Comparison of ENCODE assay signal across 9 cellular contexts in genomic region chr17:40026816-40027613, GRCh38. TPM values are rescaled to one million over a fixed set of nuclear protein-coding genes. Genes with fewer than 3 reads are reported as not detected.
DNase-seq lines count a peak whose midpoint lies in the region; ATAC-seq and TF ChIP-seq lines count a peak whose summit lies in the region.
"Had no signal": no experiment of that assay in that cellular context is flagged by ENCODE, and none has a peak within 500 bp of the region (broad histone marks: within the 10 kb centered on the region; RNA-seq: fewer than 3 reads in every experiment).

No MANE protein-coding gene starts in this region.

- H3K27ac Mint-ChIP-seq in WTC11 = no peak overlapping the region

- H3K9ac ChIP-seq in mammary epithelial cell (ENCODE audit: insufficient read depth, low read length) = peak overlapping the region; percentile 25

- H3K27me3 Mint-ChIP-seq in WTC11 (ENCODE audit: low read depth) = no peaks in the 10 kb centered on the region

- dilution Hi-C loops in mammary epithelial cell (cut with HindIII; ENCODE audit: low sequenced_read_pairs) = no loop called here

- H3K79me2 ChIP-seq in mammary epithelial cell (ENCODE audit: insufficient read depth, low read length) = no peaks in the 10 kb centered on the region

- H3K4me3 Mint-ChIP-seq in WTC11 = no peak overlapping the region

- no peaks in the 10 kb centered on the region for H3K27me3 ChIP-seq in mammary epithelial cell (ENCODE audit: insufficient read depth, low read length)

- WGBS in mammary epithelial cell (ENCODE audit: low coverage, missing lambda C conversion rate) = 23% methylated on average over 11 of the region's 33 CpGs

- ATAC-seq in WTC11 (peak; percentile 99), GM18858 (IDR thresholded peaks at IDR 0.05; ENCODE audit: unreplicated experiment) (no peak)

- H3K4me2 ChIP-seq in mammary epithelial cell (ENCODE audit: insufficient read depth, low read depth, low read length) = peak overlapping the region; percentile 42

- peak; percentile 89 for TF ChIP-seq CTCF in GM20000 (IDR thresholded peaks at IDR 0.05; ENCODE audit: extremely low read depth, missing control alignments)
- TF ChIP-seq CTCF in WTC11 (IDR thresholded peaks at IDR 0.05) = peak; percentile 95
- TF ChIP-seq CTCF in mammary epithelial cell (conservative IDR thresholded peaks at IDR 0.05 in 1 of 2, IDR thresholded peaks at IDR 0.05 in 1 of 2; ENCODE audit: extremely low read depth in 1 of 2, insufficient read depth in 1 of 2, low read depth in 1 of 2, low read length in 2 of 2) = peak; percentile 77 to 91

- no peak overlapping the region for H3K4me3 ChIP-seq in mammary epithelial cell (replicated peaks in 1 of 3; ENCODE audit: insufficient read depth in 1 of 3, low read depth in 2 of 3, low read length in 3 of 3)

- H3K36me3 ChIP-seq in mammary epithelial cell (ENCODE audit: insufficient read depth, low read length) = peaks cover 6% of the 10 kb centered on the region

- DNase-seq in ACHN (peak; percentile 78), GM20000 (ENCODE audit: low spot score) (peak; percentile 89), NCI-H2227 treated with DMSO at 0.1 percent for 48 hours (lab: John Stamatoyannopoulos, UW) (peak; percentile 85), WTC11 (ENCODE audit: low spot score) (peak; percentile 93), mammary epithelial cell (peak; percentile 76), inferior parietal cortex (ENCODE audit: extremely low spot score) (peak; percentile 88)
- peak; percentile 48 to 49 for DNase-seq in stimulated activated CD4-positive, alpha-beta T cell treated with anti-CD3 and anti-CD28 coated beads, Interleukin-15, amount 100 ng/mL, for 1 hour (ENCODE audit: low read depth in 1 of 2, low spot score in 1 of 2)

- peak overlapping the region; percentile 87 for H3K27ac ChIP-seq in mammary epithelial cell (ENCODE audit: insufficient read depth, low read depth, low read length)

- intact Hi-C loops in mammary epithelial cell (cut with micrococcal nuclease) = loop anchor here (1.0 to 10.0 kb wide), 7 partner anchors 14 to 288 kb away; partner anchors contain the start of gene PSMD3

- CTCF ChIA-PET in WTC11 (lab: Charles Lee) = interaction anchor here (0.5 to 5.0 kb wide), 42 partner anchors 8 to 348 kb away, joined by 3 to 128 read pairs (median 4); partner anchors contain the start of genes CSF3, MED24, NR1D1 and PSMD3
- CTCF ChIA-PET in mammary epithelial cell (lab: Charles Lee; ENCODE audit: low non-redundant PET) = interaction anchor here (0.7 to 1.1 kb wide), 4 partner anchors 12 to 85 kb away, joined by 3 to 4 read pairs (median 4); partner anchors contain the start of gene CSF3

- POLR2A ChIA-PET in WTC11 (lab: Charles Lee) = interaction anchor here (1.0 to 1.2 kb wide), 2 partner anchors 14 to 49 kb away, joined by 3 read pairs; no protein-coding TSS in a partner anchor

- H3K9me3 Mint-ChIP-seq in WTC11 = no peaks in the 10 kb centered on the region

- peaks cover 60% of the 10 kb centered on the region for H3K4me1 ChIP-seq in mammary epithelial cell (ENCODE audit: insufficient read depth, low read length)

- H3K9me3 ChIP-seq in mammary epithelial cell (replicated peaks; ENCODE audit: insufficient read depth, low read length) = no peaks in the 10 kb centered on the region

- in situ Hi-C loops in ACHN (cut with HindIII; ENCODE audit: low pct_ligation_motif_present, low pct_unique_long_range_greater_than_20kb, low sequenced_read_pairs) (no loop called here), mammary epithelial cell (cut with MboI; ENCODE audit: low sequenced_read_pairs in 2 of 2) (loop anchor here in 1 of 2 donors (10.0 kb wide), 1 partner anchor 58 kb away; no protein-coding TSS in a partner anchor)

- peak overlapping the region; percentile 26 for H2AFZ ChIP-seq in mammary epithelial cell (ENCODE audit: low read depth, low read length)

- no TSS peak for BruUV-seq in mammary epithelial cell (replicated peaks; lab: Mats Ljungman, UMichigan)

- no peaks in the 10 kb centered on the region for H3K4me1 Mint-ChIP-seq in WTC11

- no peaks in the 10 kb centered on the region for H4K20me1 ChIP-seq in mammary epithelial cell (ENCODE audit: insufficient read depth, low read length)

- peaks cover 45% of the 10 kb centered on the region for H3K36me3 Mint-ChIP-seq in WTC11

TF ChIP-seq in WTC11, 78 proteins besides CTCF, POLR2A, EP300 and RAD21 (continues in another document):
- TF ChIP-seq, protein P1, sequence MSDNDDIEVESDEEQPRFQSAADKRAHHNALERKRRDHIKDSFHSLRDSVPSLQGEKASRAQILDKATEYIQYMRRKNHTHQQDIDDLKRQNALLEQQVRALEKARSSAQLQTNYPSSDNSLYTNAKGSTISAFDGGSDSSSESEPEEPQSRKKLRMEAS (CRISPR knock-in tag; IDR thresholded peaks at IDR 0.05) = no peak
- TF ChIP-seq ZNF396 (CRISPR knock-in tag; IDR thresholded peaks at IDR 0.05; ENCODE audit: borderline replicate concordance) = no peak
- TF ChIP-seq ETV6 (CRISPR knock-in tag; IDR thresholded peaks at IDR 0.05) = no peak
- no peak for TF ChIP-seq ESRRA (CRISPR knock-in tag; IDR thresholded peaks at IDR 0.05; ENCODE audit: borderline replicate concordance)
- TF ChIP-seq, protein P2, sequence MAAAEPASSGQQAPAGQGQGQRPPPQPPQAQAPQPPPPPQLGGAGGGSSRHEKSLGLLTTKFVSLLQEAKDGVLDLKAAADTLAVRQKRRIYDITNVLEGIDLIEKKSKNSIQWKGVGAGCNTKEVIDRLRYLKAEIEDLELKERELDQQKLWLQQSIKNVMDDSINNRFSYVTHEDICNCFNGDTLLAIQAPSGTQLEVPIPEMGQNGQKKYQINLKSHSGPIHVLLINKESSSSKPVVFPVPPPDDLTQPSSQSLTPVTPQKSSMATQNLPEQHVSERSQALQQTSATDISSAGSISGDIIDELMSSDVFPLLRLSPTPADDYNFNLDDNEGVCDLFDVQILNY (CRISPR knock-in tag; IDR thresholded peaks at IDR 0.05) = peak; percentile 85; the same call in 1 of the 2 replicates
- TF ChIP-seq ZNF263 (CRISPR knock-in tag; IDR thresholded peaks at IDR 0.05; ENCODE audit: low read depth) = no peak
- no peak for TF ChIP-seq SMAD3 (CRISPR knock-in tag; IDR thresholded peaks at IDR 0.05; ENCODE audit: borderline replicate concordance)
- TF ChIP-seq, protein P3, sequence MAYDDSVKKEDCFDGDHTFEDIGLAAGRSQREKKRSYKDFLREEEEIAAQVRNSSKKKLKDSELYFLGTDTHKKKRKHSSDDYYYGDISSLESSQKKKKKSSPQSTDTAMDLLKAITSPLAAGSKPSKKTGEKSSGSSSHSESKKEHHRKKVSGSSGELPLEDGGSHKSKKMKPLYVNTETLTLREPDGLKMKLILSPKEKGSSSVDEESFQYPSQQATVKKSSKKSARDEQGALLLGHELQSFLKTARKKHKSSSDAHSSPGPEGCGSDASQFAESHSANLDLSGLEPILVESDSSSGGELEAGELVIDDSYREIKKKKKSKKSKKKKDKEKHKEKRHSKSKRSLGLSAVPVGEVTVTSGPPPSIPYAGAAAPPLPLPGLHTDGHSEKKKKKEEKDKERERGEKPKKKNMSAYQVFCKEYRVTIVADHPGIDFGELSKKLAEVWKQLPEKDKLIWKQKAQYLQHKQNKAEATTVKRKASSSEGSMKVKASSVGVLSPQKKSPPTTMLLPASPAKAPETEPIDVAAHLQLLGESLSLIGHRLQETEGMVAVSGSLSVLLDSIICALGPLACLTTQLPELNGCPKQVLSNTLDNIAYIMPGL (CRISPR knock-in tag; IDR thresholded peaks at IDR 0.05) = peak; percentile 29; the same call in 1 of the 2 replicates
- TF ChIP-seq, protein P4, sequence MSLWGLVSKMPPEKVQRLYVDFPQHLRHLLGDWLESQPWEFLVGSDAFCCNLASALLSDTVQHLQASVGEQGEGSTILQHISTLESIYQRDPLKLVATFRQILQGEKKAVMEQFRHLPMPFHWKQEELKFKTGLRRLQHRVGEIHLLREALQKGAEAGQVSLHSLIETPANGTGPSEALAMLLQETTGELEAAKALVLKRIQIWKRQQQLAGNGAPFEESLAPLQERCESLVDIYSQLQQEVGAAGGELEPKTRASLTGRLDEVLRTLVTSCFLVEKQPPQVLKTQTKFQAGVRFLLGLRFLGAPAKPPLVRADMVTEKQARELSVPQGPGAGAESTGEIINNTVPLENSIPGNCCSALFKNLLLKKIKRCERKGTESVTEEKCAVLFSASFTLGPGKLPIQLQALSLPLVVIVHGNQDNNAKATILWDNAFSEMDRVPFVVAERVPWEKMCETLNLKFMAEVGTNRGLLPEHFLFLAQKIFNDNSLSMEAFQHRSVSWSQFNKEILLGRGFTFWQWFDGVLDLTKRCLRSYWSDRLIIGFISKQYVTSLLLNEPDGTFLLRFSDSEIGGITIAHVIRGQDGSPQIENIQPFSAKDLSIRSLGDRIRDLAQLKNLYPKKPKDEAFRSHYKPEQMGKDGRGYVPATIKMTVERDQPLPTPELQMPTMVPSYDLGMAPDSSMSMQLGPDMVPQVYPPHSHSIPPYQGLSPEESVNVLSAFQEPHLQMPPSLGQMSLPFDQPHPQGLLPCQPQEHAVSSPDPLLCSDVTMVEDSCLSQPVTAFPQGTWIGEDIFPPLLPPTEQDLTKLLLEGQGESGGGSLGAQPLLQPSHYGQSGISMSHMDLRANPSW (CRISPR knock-in tag; conservative IDR thresholded peaks at IDR 0.05; ENCODE audit: low read depth) = no peak
- no peak for TF ChIP-seq IRF2 (CRISPR knock-in tag; IDR thresholded peaks at IDR 0.05; ENCODE audit: borderline replicate concordance, low read depth)
- TF ChIP-seq, protein P5, sequence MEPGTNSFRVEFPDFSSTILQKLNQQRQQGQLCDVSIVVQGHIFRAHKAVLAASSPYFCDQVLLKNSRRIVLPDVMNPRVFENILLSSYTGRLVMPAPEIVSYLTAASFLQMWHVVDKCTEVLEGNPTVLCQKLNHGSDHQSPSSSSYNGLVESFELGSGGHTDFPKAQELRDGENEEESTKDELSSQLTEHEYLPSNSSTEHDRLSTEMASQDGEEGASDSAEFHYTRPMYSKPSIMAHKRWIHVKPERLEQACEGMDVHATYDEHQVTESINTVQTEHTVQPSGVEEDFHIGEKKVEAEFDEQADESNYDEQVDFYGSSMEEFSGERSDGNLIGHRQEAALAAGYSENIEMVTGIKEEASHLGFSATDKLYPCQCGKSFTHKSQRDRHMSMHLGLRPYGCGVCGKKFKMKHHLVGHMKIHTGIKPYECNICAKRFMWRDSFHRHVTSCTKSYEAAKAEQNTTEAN (CRISPR knock-in tag; IDR thresholded peaks at IDR 0.05) = no peak
- TF ChIP-seq NR2C2 (CRISPR knock-in tag; IDR thresholded peaks at IDR 0.05) = 0 out of 2 replicates have a peak, but pooled peaks have one; percentile 18

RNA-seq across cellular contexts. Expression of gene CSF3, which starts 11.8 kb away (rescaled TPM):
- not detected in 3 replicates for total RNA-seq in WTC11 (2021)
- total RNA-seq in mammary epithelial cell = 1 to 10 TPM in 1 of 2 donors, not detected in 1; 8.2 TPM
- polyA plus RNA-seq in mammary epithelial cell = 5.1 TPM
- not detected for polyA minus RNA-seq in mammary epithelial cell
- total RNA-seq: temporal lobe had no signal

RNA-seq across cellular contexts. Expression of gene MED24, which starts 27.2 kb away (rescaled TPM):
- total RNA-seq in WTC11 (2021) (95.5 to 107 TPM (median 103 TPM) in 3 replicates), mammary epithelial cell (10 to 100 TPM; 59.3 to 85.6 TPM)
- 91.2 TPM for polyA plus RNA-seq in mammary epithelial cell
- polyA minus RNA-seq in mammary epithelial cell = 116 TPM

RNA-seq across cellular contexts. Expression of gene THRA, which starts 35.8 kb away (rescaled TPM):
- total RNA-seq in WTC11 (2021) = 11.9 to 15.9 TPM (median 12.0 TPM) in 3 replicates
- total RNA-seq in mammary epithelial cell = 10 to 100 TPM; 10.8 to 11.7 TPM
- 10.0 TPM for polyA plus RNA-seq in mammary epithelial cell
- 33.1 TPM for polyA minus RNA-seq in mammary epithelial cell

RNA-seq across cellular contexts. Expression of gene PSMD3, which starts 46.4 kb away (rescaled TPM):
- total RNA-seq in WTC11 (2021) (157 to 190 TPM (median 158 TPM) in 3 replicates), mammary epithelial cell (100 to 1,000 TPM; 112 to 159 TPM)
- polyA plus RNA-seq in mammary epithelial cell = 184 TPM
- 160 TPM for polyA minus RNA-seq in mammary epithelial cell
